Comparison of ENCODE assay signal across 11 cellular contexts in genomic region chr7:4665661-4666060, GRCh38. TPM values are rescaled to one million over a fixed set of nuclear protein-coding genes. Genes with fewer than 3 reads are reported as not detected.
DNase-seq lines count a peak whose midpoint lies in the region; ATAC-seq and TF ChIP-seq lines count a peak whose summit lies in the region.
"Had no signal": no experiment of that assay in that cellular context is flagged by ENCODE, and none has a peak within 500 bp of the region (broad histone marks: within the 10 kb centered on the region; RNA-seq: fewer than 3 reads in every experiment).

No MANE protein-coding gene starts in this region.

- CTCF ChIA-PET in activated CD8-positive, alpha-beta T cell treated with anti-CD3 and anti-CD28 coated beads for 36 hours (lab: Charles Lee) = interaction anchor here (1.2 kb wide), 1 partner anchor 9 kb away, joined by 4 read pairs; no protein-coding TSS in a partner anchor
- CTCF ChIA-PET in activated CD8-positive, alpha-beta T cell treated with anti-CD3 and anti-CD28 coated beads, Interleukin-2, amount 10 ng/mL, durations not matched to agents 7 days and 5 days (lab: Charles Lee) = no interaction called here

- intact Hi-C loops in activated CD8-positive, alpha-beta T cell treated with anti-CD3 and anti-CD28 coated beads for 36 hours (cut with micrococcal nuclease) = no loop called here
- intact Hi-C loops in transverse colon (cut with DNase I; ENCODE audit: low total_unique reads) = no loop called here

- H3K36me3 ChIP-seq in transverse colon = no peaks in the 10 kb centered on the region

- H3K36me3 Mint-ChIP-seq in activated CD8-positive, alpha-beta T cell treated with anti-CD3 and anti-CD28 coated beads for 36 hours (ENCODE audit: low read depth) = no peaks in the 10 kb centered on the region
- H3K36me3 Mint-ChIP-seq in activated CD8-positive, alpha-beta T cell treated with anti-CD3 and anti-CD28 coated beads, Interleukin-2, amount 10 ng/mL, durations not matched to agents 7 days and 5 days (ENCODE audit: low read depth) = no peaks in the 10 kb centered on the region

- H3K4me3 ChIP-seq in transverse colon = no peak overlapping the region

- peaks cover 2% of the 10 kb centered on the region for H3K27me3 Mint-ChIP-seq in activated CD8-positive, alpha-beta T cell treated with anti-CD3 and anti-CD28 coated beads for 36 hours
- no peaks in the 10 kb centered on the region for H3K27me3 Mint-ChIP-seq in activated CD8-positive, alpha-beta T cell treated with anti-CD3 and anti-CD28 coated beads, Interleukin-2, amount 10 ng/mL, durations not matched to agents 7 days and 5 days (ENCODE audit: low read depth)

- H3K4me1 ChIP-seq in transverse colon = peaks cover 0 to 15% (median 0%) of the 10 kb centered on the region in 4 donors

- no peak for TF ChIP-seq EP300 in transverse colon (IDR thresholded peaks at IDR 0.05; ENCODE audit: low read depth)

- POLR2A ChIA-PET in activated CD8-positive, alpha-beta T cell treated with anti-CD3 and anti-CD28 coated beads for 36 hours (lab: Charles Lee) = interaction anchor here (1.0 kb wide), 1 partner anchor 24 kb away, joined by 4 read pairs; no protein-coding TSS in a partner anchor
- POLR2A ChIA-PET in activated CD8-positive, alpha-beta T cell treated with anti-CD3 and anti-CD28 coated beads, Interleukin-2, amount 10 ng/mL, durations not matched to agents 7 days and 5 days (lab: Charles Lee) = interaction anchor here (1.3 kb wide), 1 partner anchor 24 kb away, joined by 3 read pairs; no protein-coding TSS in a partner anchor

- no peaks in the 10 kb centered on the region for H3K27me3 ChIP-seq in transverse colon

- no peak for DNase-seq in activated CD8-positive, alpha-beta T cell treated with anti-CD3 and anti-CD28 coated beads for 36 hours
- DNase-seq in activated CD8-positive, alpha-beta T cell treated with anti-CD3 and anti-CD28 coated beads, Interleukin-2, amount 10 ng/mL, durations not matched to agents 7 days and 5 days = no peak
- DNase-seq in amniotic stem cell (lab: John Stamatoyannopoulos, UW) (peak; percentile 74), glomerular visceral epithelial cell (ENCODE audit: extremely low spot score) (peak; percentile 86), transverse colon (no peak), NCI-H2081 treated with DMSO at 0.1 percent for 48 hours (lab: John Stamatoyannopoulos, UW) (no peak), foreskin melanocyte (no peak)
- DNase-seq in stimulated activated CD4-positive, alpha-beta T cell treated with anti-CD3 and anti-CD28 coated beads, Interleukin-4, amount 100 ng/mL, for 24 hours = no peak
- DNase-seq: activated CD4-positive, alpha-beta T cell treated with anti-CD3 and anti-CD28 coated beads, Interleukin-2, amount 50 U/mL, for 4 hours; glutamatergic neuron; NCI-H2029 treated with DMSO at 0.1 percent for 48 hours had no signal

- peak overlapping the region in 3 of 4 donors; percentile 46 to 76 (median 64) for H3K27ac ChIP-seq in transverse colon

- no peak overlapping the region for H3K4me3 Mint-ChIP-seq in activated CD8-positive, alpha-beta T cell treated with anti-CD3 and anti-CD28 coated beads for 36 hours
- H3K4me3 Mint-ChIP-seq in activated CD8-positive, alpha-beta T cell treated with anti-CD3 and anti-CD28 coated beads, Interleukin-2, amount 10 ng/mL, durations not matched to agents 7 days and 5 days = no peak overlapping the region

- no peaks in the 10 kb centered on the region for H3K9me3 ChIP-seq in transverse colon

- in situ Hi-C loops in transverse colon (cut with MboI; ENCODE audit: low pct_ligation_motif_present in 1 of 4, low pct_unique_long_range_greater_than_20kb in 1 of 4, low sequenced_read_pairs in 3 of 4) = loop anchor here in 1 of 4 donors (25.0 kb wide), 1 partner anchor 422 kb away; no protein-coding TSS in a partner anchor

- no peak for TF ChIP-seq CTCF in activated CD8-positive, alpha-beta T cell treated with anti-CD3 and anti-CD28 coated beads for 36 hours (IDR thresholded peaks at IDR 0.05)
- no peak for TF ChIP-seq CTCF in transverse colon (IDR thresholded peaks at IDR 0.05)

- whole genome bisulfite sequencing in transverse colon (ENCODE audit: low coverage in 1 of 2), 2 donors = 38 to 49% methylated on average over 2 of the region's 2 CpGs

- peaks cover 6% of the 10 kb centered on the region for H3K9me3 Mint-ChIP-seq in activated CD8-positive, alpha-beta T cell treated with anti-CD3 and anti-CD28 coated beads for 36 hours
- H3K9me3 Mint-ChIP-seq in activated CD8-positive, alpha-beta T cell treated with anti-CD3 and anti-CD28 coated beads, Interleukin-2, amount 10 ng/mL, durations not matched to agents 7 days and 5 days (ENCODE audit: insufficient read depth) = peaks cover 2% of the 10 kb centered on the region

- H3K4me1 Mint-ChIP-seq in activated CD8-positive, alpha-beta T cell treated with anti-CD3 and anti-CD28 coated beads for 36 hours (ENCODE audit: low read depth) = peaks cover 18% of the 10 kb centered on the region
- H3K4me1 Mint-ChIP-seq in activated CD8-positive, alpha-beta T cell treated with anti-CD3 and anti-CD28 coated beads, Interleukin-2, amount 10 ng/mL, durations not matched to agents 7 days and 5 days (ENCODE audit: low read depth) = peaks cover 9% of the 10 kb centered on the region

- TF ChIP-seq POLR2A in transverse colon (IDR thresholded peaks at IDR 0.05) = no peak

- H3K27ac Mint-ChIP-seq in activated CD8-positive, alpha-beta T cell treated with anti-CD3 and anti-CD28 coated beads for 36 hours = peak overlapping the region; percentile 20
- no peak overlapping the region for H3K27ac Mint-ChIP-seq in activated CD8-positive, alpha-beta T cell treated with anti-CD3 and anti-CD28 coated beads, Interleukin-2, amount 10 ng/mL, durations not matched to agents 7 days and 5 days

- ATAC-seq in activated CD8-positive, alpha-beta T cell treated with anti-CD3 and anti-CD28 coated beads for 36 hours = no peak
- ATAC-seq in activated CD8-positive, alpha-beta T cell treated with anti-CD3 and anti-CD28 coated beads, Interleukin-2, amount 10 ng/mL, durations not matched to agents 7 days and 5 days = no peak

RNA-seq across cellular contexts. Expression of gene FOXK1, which starts 16.4 kb away (rescaled TPM):
- total RNA-seq in activated CD8-positive, alpha-beta T cell treated with anti-CD3 and anti-CD28 coated beads for 36 hours = 10 to 100 TPM; 38.5 to 39.6 TPM
- 10 to 100 TPM; 26.8 to 28.5 TPM for total RNA-seq in activated CD8-positive, alpha-beta T cell treated with anti-CD3 and anti-CD28 coated beads, Interleukin-2, amount 10 ng/mL, durations not matched to agents 7 days and 5 days
- 10 to 100 TPM; 28.0 to 59.9 (median 34.2) TPM for total RNA-seq in transverse colon

Comparison
In these comparisons a context has a peak if more than half of its experiments do, and no peak if none do; other contexts are left out.
1. DNase-seq: peak in amniotic stem cell (single experiment) and glomerular visceral epithelial cell (single experiment); none in activated CD8-positive, alpha-beta T cell treated with anti-CD3 and anti-CD28 coated beads for 36 hours (single experiment), activated CD8-positive, alpha-beta T cell treated with anti-CD3 and anti-CD28 coated beads, Interleukin-2, amount 10 ng/mL, durations not matched to agents 7 days and 5 days (single experiment), transverse colon (single experiment), stimulated activated CD4-positive, alpha-beta T cell treated with anti-CD3 and anti-CD28 coated beads, Interleukin-4, amount 100 ng/mL, for 24 hours (single experiment), NCI-H2081 treated with DMSO at 0.1 percent for 48 hours (single experiment) and foreskin melanocyte (single experiment).